11 cellular contexts compared by ENCODE assay signal in genomic region chr10:35574924-35575352, GRCh38. TPM values are rescaled to one million over a fixed set of nuclear protein-coding genes. Genes with fewer than 3 reads are reported as not detected.
DNase-seq lines count a peak whose midpoint lies in the region; ATAC-seq and TF ChIP-seq lines count a peak whose summit lies in the region.
"Had no signal": no experiment of that assay in that cellular context is flagged by ENCODE, and none has a peak within 500 bp of the region (broad histone marks: within the 10 kb centered on the region; RNA-seq: fewer than 3 reads in every experiment).

No MANE protein-coding gene starts in this region.

- ATAC-seq in Right ventricle myocardium inferior (no peak), GM21526 (IDR thresholded peaks at IDR 0.05; ENCODE audit: low FRiP score, unreplicated experiment) (no peak)

- H3K27me3 ChIP-seq in right atrium auricular region (no peaks in the 10 kb centered on the region), SJSA1 (replicated peaks) (no peaks in the 10 kb centered on the region)
- H3K27me3 ChIP-seq: colonic mucosa, suprapubic skin had no signal

- H3K4me1 ChIP-seq in right atrium auricular region (no peaks in the 10 kb centered on the region), SJSA1 (replicated peaks) (peaks cover 28% of the 10 kb centered on the region)
- H3K4me1 ChIP-seq: colonic mucosa had no signal

- no peak overlapping the region for H3K4me3 ChIP-seq in right atrium auricular region
- no peak overlapping the region for H3K4me3 ChIP-seq in SJSA1
- no peak overlapping the region for H3K4me3 ChIP-seq in foreskin fibroblast (ENCODE audit: low read depth in 1 of 2, low read length in 2 of 2)
- H3K4me3 ChIP-seq: colonic mucosa, suprapubic skin had no signal

- no peak overlapping the region for H3K27ac ChIP-seq in right atrium auricular region
- peak overlapping the region; percentile 59 for H3K27ac ChIP-seq in SJSA1
- H3K27ac ChIP-seq: colonic mucosa, suprapubic skin had no signal

- DNase-seq in right atrium auricular region (ENCODE audit: low spot score): peak; percentile 28
- no peak for DNase-seq in Right ventricle myocardium inferior (ENCODE audit: missing footprints)
- DNase-seq in SJSA1 (ENCODE audit: low read depth in 1 of 2, low spot score in 2 of 2): peak; percentile 82 to 90
- DNase-seq in foreskin fibroblast: peak; percentile 50 to 70
- DNase-seq in activated CD4-positive, alpha-beta T cell treated with anti-CD3 and anti-CD28 coated beads for 4 hours: no peak
- no peak for DNase-seq in DMS114 treated with DMSO at 0.1 percent for 48 hours (lab: John Stamatoyannopoulos, UW; ENCODE audit: unreplicated experiment)
- DNase-seq in stimulated activated CD4-positive, alpha-beta T cell treated with anti-CD3 and anti-CD28 coated beads, Interleukin-1b, Interleukin-23, amount 100 ng/mL, for 48 hours: no peak
- DNase-seq: colonic mucosa had no signal

- intact Hi-C loops in Right ventricle myocardium inferior (cut with DNase I): no loop called here

- H3K9me3 ChIP-seq in right atrium auricular region: no peaks in the 10 kb centered on the region
- no peaks in the 10 kb centered on the region for H3K9me3 ChIP-seq in SJSA1 (replicated peaks)
- H3K9me3 ChIP-seq: colonic mucosa, suprapubic skin had no signal

- TF ChIP-seq CTCF in right atrium auricular region (IDR thresholded peaks at IDR 0.05) (no peak), foreskin fibroblast (IDR thresholded peaks at IDR 0.05; ENCODE audit: low read depth, low read length) (no peak)

- H3K36me3 ChIP-seq in right atrium auricular region (peaks cover 15% of the 10 kb centered on the region), SJSA1 (peaks cover 4% of the 10 kb centered on the region)
- H3K36me3 ChIP-seq: colonic mucosa had no signal

RNA-seq across cellular contexts. Expression of gene GJD4, which starts 30.2 kb away (rescaled TPM):
- not detected for total RNA-seq in right atrium auricular region
- total RNA-seq in Right ventricle myocardium inferior: not detected
- total RNA-seq in SJSA1 (2014; rRNA removed; shearing (Covaris generic)): 0.13 TPM in 1 of 2 replicates, not detected in the other
- total RNA-seq: B cell, colonic mucosa had no signal

Comparison
In these comparisons a context has a peak if more than half of its experiments do, and no peak if none do; other contexts are left out.
1. DNase-seq: peak in right atrium auricular region (single experiment), SJSA1 (2 of 2) and foreskin fibroblast (2 of 2); none in Right ventricle myocardium inferior (single experiment), activated CD4-positive, alpha-beta T cell treated with anti-CD3 and anti-CD28 coated beads for 4 hours (0 of 2), DMS114 treated with DMSO at 0.1 percent for 48 hours (single experiment) and stimulated activated CD4-positive, alpha-beta T cell treated with anti-CD3 and anti-CD28 coated beads, Interleukin-1b, Interleukin-23, amount 100 ng/mL, for 48 hours (single experiment).